ENCODE assay signal across 1 cellular context in genomic region chr5:116130471-116130870, GRCh38.
TF ChIP-seq lines count a peak whose summit lies in the region.

No MANE protein-coding gene starts in this region.

TF ChIP-seq in SK-N-SH, 30 proteins besides CTCF, POLR2A, EP300 and RAD21 (continued from another document):
- TF ChIP-seq USF1 (IDR thresholded peaks at IDR 0.05; ENCODE audit: borderline replicate concordance, low read depth), result no peak
- TF ChIP-seq SMC3 (IDR thresholded peaks at IDR 0.05; ENCODE audit: low read depth, low read length), result no peak
